ENCODE assay signal across 1 cellular context in the genomic region with DNA sequence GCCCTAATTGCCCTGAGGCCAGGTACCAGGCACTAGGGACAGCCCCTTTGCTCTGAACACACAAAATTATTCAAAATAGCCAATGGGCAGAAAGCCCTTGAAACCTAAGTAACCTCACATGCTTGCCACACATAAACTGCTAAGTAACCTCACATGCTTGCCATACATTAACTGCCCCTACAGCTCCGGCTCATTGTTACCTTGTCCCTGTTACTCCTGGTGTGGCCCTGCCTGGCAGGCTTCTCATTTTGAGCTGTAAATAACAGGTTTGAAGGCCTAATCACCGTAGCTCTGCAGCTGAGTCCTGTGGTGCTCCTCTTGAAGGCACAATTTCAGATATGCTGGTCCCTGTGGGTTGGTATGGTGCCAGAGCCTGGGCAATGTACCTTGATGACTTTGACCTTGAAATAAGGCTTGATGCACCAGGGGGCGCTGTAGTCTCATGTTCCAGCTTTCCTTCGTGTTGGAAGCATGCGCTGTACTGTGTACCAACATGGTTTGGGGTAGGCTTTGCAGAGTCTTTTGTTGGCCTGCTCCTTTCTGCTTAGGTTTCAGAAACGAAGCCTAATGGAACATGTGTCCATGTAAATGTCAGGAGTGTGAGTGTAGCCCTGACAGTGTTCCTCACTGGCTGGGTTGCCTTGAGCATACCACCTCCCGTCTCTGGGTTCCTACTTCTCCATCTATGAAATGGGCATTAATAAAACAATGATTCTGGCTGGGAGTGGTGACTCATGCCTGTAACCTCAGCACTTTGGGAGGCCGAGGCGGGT.
TF ChIP-seq lines count a peak whose summit lies in the region.

No MANE protein-coding gene starts in this region.

TF ChIP-seq in GM23338, 12 proteins besides CTCF, POLR2A, EP300 and RAD21 (continued from another document):
- TF ChIP-seq ZNF462 (CRISPR knock-in tag; IDR thresholded peaks at IDR 0.05) (no peak; the same call in 1 of the 2 replicates), EZH2phosphoT487 (IDR thresholded peaks at IDR 0.05; ENCODE audit: unreplicated experiment) (no peak)
